In genomic region chr17:77837072-77837471, GRCh38 we compare ENCODE assay signal across 7 cellular contexts.
A peak's percentile ranks its signal among the peaks of the same experiment; 100 is the strongest.
DNase-seq lines count a peak whose midpoint lies in the region; ATAC-seq and TF ChIP-seq lines count a peak whose summit lies in the region.
"Not testable (repeated sequence)": the region's sequence is repeated elsewhere in the genome, so short reads cannot be mapped to it uniquely, and the experiment has no call there.

No MANE protein-coding gene starts in this region.

- TF ChIP-seq CTCF in C4-2B (conservative IDR thresholded peaks at IDR 0.05); RWPE2 (IDR thresholded peaks at IDR 0.05; ENCODE audit: poor library complexity, severe bottlenecking): not testable (repeated sequence)

- H3K27ac Mint-ChIP-seq in activated naive CD4-positive, alpha-beta T cell treated with anti-CD3 and anti-CD28 coated beads, Interleukin-2, amount 50 U/mL, for 24 hours: peak overlapping the region; percentile 55
- peak overlapping the region; percentile 77 to 79 for H3K27ac Mint-ChIP-seq in natural killer cell treated with Interleukin-12 subunit alpha and Interleukin-12 subunit beta and Interleukin-15 and Interleukin-18, amount 100 ng/mL, for 72 hours
- peak overlapping the region; percentile 60 for H3K27ac Mint-ChIP-seq in stimulated activated effector memory CD8-positive, alpha-beta T cell treated with anti-CD3 and anti-CD28 coated beads, Interleukin-12 subunit alpha, Interleukin-12 subunit beta, amount 100 ng/mL, for 72 hours

- H3K9me3 ChIP-seq in RWPE2 (ENCODE audit: severe bottlenecking): not testable (repeated sequence)

- intact Hi-C loops in Right ventricle myocardium superior (cut with DNase I): not testable (repeated sequence)

- ATAC-seq in RWPE2 (ENCODE audit: low read depth); Right ventricle myocardium superior (ENCODE audit: poor library complexity); natural killer cell treated with Interleukin-12 subunit alpha and Interleukin-12 subunit beta and Interleukin-15 and Interleukin-18, amount 100 ng/mL, for 72 hours; stimulated activated effector memory CD8-positive, alpha-beta T cell treated with anti-CD3 and anti-CD28 coated beads, Interleukin-12 subunit alpha, Interleukin-12 subunit beta, amount 100 ng/mL, for 72 hours: not testable (repeated sequence)

- not testable (repeated sequence) for H3K9me3 Mint-ChIP-seq in activated naive CD4-positive, alpha-beta T cell treated with anti-CD3 and anti-CD28 coated beads, Interleukin-2, amount 50 U/mL, for 24 hours; natural killer cell treated with Interleukin-12 subunit alpha and Interleukin-12 subunit beta and Interleukin-15 and Interleukin-18, amount 100 ng/mL, for 72 hours; stimulated activated effector memory CD8-positive, alpha-beta T cell treated with anti-CD3 and anti-CD28 coated beads, Interleukin-12 subunit alpha, Interleukin-12 subunit beta, amount 100 ng/mL, for 72 hours

- not testable (repeated sequence) for H3K4me1 ChIP-seq in RWPE2 (ENCODE audit: insufficient read depth, poor library complexity, severe bottlenecking)

- peaks cover 35% of the 10 kb centered on the region for H3K4me1 Mint-ChIP-seq in activated naive CD4-positive, alpha-beta T cell treated with anti-CD3 and anti-CD28 coated beads, Interleukin-2, amount 50 U/mL, for 24 hours
- H3K4me1 Mint-ChIP-seq in natural killer cell treated with Interleukin-12 subunit alpha and Interleukin-12 subunit beta and Interleukin-15 and Interleukin-18, amount 100 ng/mL, for 72 hours (ENCODE audit: low read depth in 2 of 2): peaks cover 59 to 61% of the 10 kb centered on the region in 2 donors
- peaks cover 52% of the 10 kb centered on the region for H3K4me1 Mint-ChIP-seq in stimulated activated effector memory CD8-positive, alpha-beta T cell treated with anti-CD3 and anti-CD28 coated beads, Interleukin-12 subunit alpha, Interleukin-12 subunit beta, amount 100 ng/mL, for 72 hours

- H3K4me3 ChIP-seq in RWPE2 (ENCODE audit: severe bottlenecking): not testable (repeated sequence)

- DNase-seq in RWPE2 (ENCODE audit: low spot score) (peak; percentile 29), Right ventricle myocardium superior (peak; percentile 20)
- peak; percentile 9 for DNase-seq in activated CD8-positive, alpha-beta memory T cell treated with anti-CD3 and anti-CD28 coated beads, Interleukin-2, amount 50 U/mL, for 4 hours
- not testable (repeated sequence) for DNase-seq in natural killer cell treated with Interleukin-12 subunit alpha and Interleukin-12 subunit beta and Interleukin-15 and Interleukin-18, amount 100 ng/mL, for 72 hours (ENCODE audit: low spot score); stimulated activated effector memory CD8-positive, alpha-beta T cell treated with anti-CD3 and anti-CD28 coated beads, Interleukin-12 subunit alpha, Interleukin-12 subunit beta, amount 100 ng/mL, for 72 hours (ENCODE audit: low spot score in 2 of 2)

- H3K27me3 Mint-ChIP-seq in activated naive CD4-positive, alpha-beta T cell treated with anti-CD3 and anti-CD28 coated beads, Interleukin-2, amount 50 U/mL, for 24 hours: not testable (repeated sequence)
- H3K27me3 Mint-ChIP-seq in natural killer cell treated with Interleukin-12 subunit alpha and Interleukin-12 subunit beta and Interleukin-15 and Interleukin-18, amount 100 ng/mL, for 72 hours: peaks cover 8 to 16% of the 10 kb centered on the region in 2 donors

- H3K36me3 ChIP-seq in RWPE2 (ENCODE audit: low read depth): not testable (repeated sequence)

- H3K4me3 Mint-ChIP-seq in activated naive CD4-positive, alpha-beta T cell treated with anti-CD3 and anti-CD28 coated beads, Interleukin-2, amount 50 U/mL, for 24 hours; stimulated activated effector memory CD8-positive, alpha-beta T cell treated with anti-CD3 and anti-CD28 coated beads, Interleukin-12 subunit alpha, Interleukin-12 subunit beta, amount 100 ng/mL, for 72 hours: not testable (repeated sequence)
- H3K4me3 Mint-ChIP-seq in natural killer cell treated with Interleukin-12 subunit alpha and Interleukin-12 subunit beta and Interleukin-15 and Interleukin-18, amount 100 ng/mL, for 72 hours: peak overlapping the region; percentile 57

- H3K27me3 ChIP-seq in RWPE2 (ENCODE audit: insufficient read depth, poor library complexity, severe bottlenecking): not testable (repeated sequence)

- peak overlapping the region; percentile 13; the same call in 1 of the 2 replicates for H3K27ac ChIP-seq in C4-2B
- not testable (repeated sequence) for H3K27ac ChIP-seq in RWPE2 (ENCODE audit: poor library complexity, severe bottlenecking)

- not testable (repeated sequence) for H3K36me3 Mint-ChIP-seq in activated naive CD4-positive, alpha-beta T cell treated with anti-CD3 and anti-CD28 coated beads, Interleukin-2, amount 50 U/mL, for 24 hours; natural killer cell treated with Interleukin-12 subunit alpha and Interleukin-12 subunit beta and Interleukin-15 and Interleukin-18, amount 100 ng/mL, for 72 hours; stimulated activated effector memory CD8-positive, alpha-beta T cell treated with anti-CD3 and anti-CD28 coated beads, Interleukin-12 subunit alpha, Interleukin-12 subunit beta, amount 100 ng/mL, for 72 hours
